In genomic region chr7:87202705-87203104, GRCh38 we compare ENCODE assay signal across 19 cellular contexts. TPM values are rescaled to one million over a fixed set of nuclear protein-coding genes. Genes with fewer than 3 reads are reported as not detected.
DNase-seq lines count a peak whose midpoint lies in the region; ATAC-seq lines count a peak whose summit lies in the region.
"Had no signal": no experiment of that assay in that cellular context is flagged by ENCODE, and none has a peak within 500 bp of the region (broad histone marks: within the 10 kb centered on the region; RNA-seq: fewer than 3 reads in every experiment).

No MANE protein-coding gene starts in this region.

- no peaks in the 10 kb centered on the region for H3K27me3 Mint-ChIP-seq in activated T-cell treated with anti-CD3 and anti-CD28 coated beads, Interleukin-2, amount 50 U/mL, for 72 hours (ENCODE audit: low read depth)
- H3K27me3 Mint-ChIP-seq in activated T-cell treated with anti-CD3 and anti-CD28 coated beads, Interleukin-2, amount 50 U/mL, for 4 hours (ENCODE audit: low read depth) = no peaks in the 10 kb centered on the region
- H3K27me3 Mint-ChIP-seq in naive thymus-derived CD8-positive, alpha-beta T cell = no peaks in the 10 kb centered on the region
- no peaks in the 10 kb centered on the region for H3K27me3 Mint-ChIP-seq in activated CD4-positive, alpha-beta memory T cell treated with anti-CD3 and anti-CD28 coated beads, Interleukin-2, amount 10 ng/mL, durations not matched to agents 7 days and 5 days

- CTCF ChIA-PET in activated CD4-positive, alpha-beta memory T cell treated with anti-CD3 and anti-CD28 coated beads, Interleukin-2, amount 10 ng/mL, durations not matched to agents 7 days and 5 days (lab: Charles Lee) = no interaction called here

- H3K4me3 Mint-ChIP-seq in activated T-cell treated with anti-CD3 and anti-CD28 coated beads, Interleukin-2, amount 50 U/mL, for 72 hours = no peak overlapping the region
- no peak overlapping the region for H3K4me3 Mint-ChIP-seq in activated T-cell treated with anti-CD3 and anti-CD28 coated beads, Interleukin-2, amount 50 U/mL, for 4 hours
- H3K4me3 Mint-ChIP-seq in naive thymus-derived CD8-positive, alpha-beta T cell = peak overlapping the region in 4 of 10 donors; percentile 33 to 50 (median 45)
- H3K4me3 Mint-ChIP-seq in activated CD4-positive, alpha-beta memory T cell treated with anti-CD3 and anti-CD28 coated beads, Interleukin-2, amount 10 ng/mL, durations not matched to agents 7 days and 5 days = no peak overlapping the region

- ATAC-seq in activated T-cell treated with anti-CD3 and anti-CD28 coated beads, Interleukin-2, amount 50 U/mL, for 72 hours (replicated peaks in 1 of 2) = no peak
- ATAC-seq in activated T-cell treated with anti-CD3 and anti-CD28 coated beads, Interleukin-2, amount 50 U/mL, for 4 hours = no peak
- peak; percentile 34 for ATAC-seq in GM21381 (IDR thresholded peaks at IDR 0.05; ENCODE audit: unreplicated experiment)
- peak; percentile 36 for ATAC-seq in HG03571 (IDR thresholded peaks at IDR 0.05; ENCODE audit: unreplicated experiment)
- ATAC-seq in naive thymus-derived CD8-positive, alpha-beta T cell = no peak
- ATAC-seq: gastroesophageal sphincter, left cardiac atrium had no signal

- H3K27ac Mint-ChIP-seq in activated T-cell treated with anti-CD3 and anti-CD28 coated beads, Interleukin-2, amount 50 U/mL, for 72 hours = peak overlapping the region; percentile 55
- peak overlapping the region in 7 of 10 donors; percentile 47 to 82 (median 61) for H3K27ac Mint-ChIP-seq in naive thymus-derived CD8-positive, alpha-beta T cell
- H3K27ac Mint-ChIP-seq in activated CD4-positive, alpha-beta memory T cell treated with anti-CD3 and anti-CD28 coated beads, Interleukin-2, amount 10 ng/mL, durations not matched to agents 7 days and 5 days = no peak overlapping the region

- no peak for DNase-seq in activated T-cell treated with anti-CD3 and anti-CD28 coated beads, Interleukin-2, amount 50 U/mL, for 72 hours
- DNase-seq in activated T-cell treated with anti-CD3 and anti-CD28 coated beads, Interleukin-2, amount 50 U/mL, for 4 hours = no peak
- DNase-seq in naive thymus-derived CD8-positive, alpha-beta T cell = no peak
- DNase-seq in islet precursor cell (no peak), NCI-H2081 treated with DMSO at 0.1 percent for 48 hours (lab: John Stamatoyannopoulos, UW) (no peak)
- DNase-seq in activated CD4-positive, alpha-beta memory T cell treated with anti-CD3 and anti-CD28 coated beads, Interleukin-2, amount 10 ng/mL, durations not matched to agents 7 days and 5 days = no peak
- DNase-seq: activated T-cell treated with anti-CD3 and anti-CD28 coated beads, Interleukin-2, amount 50 U/mL, for 48 hours; adrenal gland; C1 segment of cervical spinal cord; KBM-7; left cardiac atrium; MV-4-11; NCI-H2029 treated with DMSO at 0.1 percent for 48 hours; NCI-H510A; stimulated activated naive CD4-positive, alpha-beta T cell; thyroid gland had no signal

- POLR2A ChIA-PET in naive thymus-derived CD8-positive, alpha-beta T cell (lab: Charles Lee) = interaction anchor here (0.8 to 2.5 kb wide), 4 partner anchors 9 to 34 kb away, joined by 3 to 13 read pairs (median 8); partner anchors contain the start of gene TMEM243
- POLR2A ChIA-PET in activated CD4-positive, alpha-beta memory T cell treated with anti-CD3 and anti-CD28 coated beads, Interleukin-2, amount 10 ng/mL, durations not matched to agents 7 days and 5 days (lab: Charles Lee) = interaction anchor here (1.3 to 3.5 kb wide), 5 partner anchors 7 to 49 kb away, joined by 3 to 16 read pairs (median 9); partner anchors contain the start of gene TMEM243

- H3K9me3 Mint-ChIP-seq in activated T-cell treated with anti-CD3 and anti-CD28 coated beads, Interleukin-2, amount 50 U/mL, for 72 hours = peaks cover 15 to 26% of the 10 kb centered on the region in 2 donors
- H3K9me3 Mint-ChIP-seq in activated T-cell treated with anti-CD3 and anti-CD28 coated beads, Interleukin-2, amount 50 U/mL, for 4 hours = peaks cover 27% of the 10 kb centered on the region
- peaks cover 0 to 34% (median 17%) of the 10 kb centered on the region in 9 donors for H3K9me3 Mint-ChIP-seq in naive thymus-derived CD8-positive, alpha-beta T cell
- H3K9me3 Mint-ChIP-seq in activated CD4-positive, alpha-beta memory T cell treated with anti-CD3 and anti-CD28 coated beads, Interleukin-2, amount 10 ng/mL, durations not matched to agents 7 days and 5 days = peaks cover 38% of the 10 kb centered on the region

- peaks cover 40 to 76% of the 10 kb centered on the region in 2 donors for H3K36me3 Mint-ChIP-seq in activated T-cell treated with anti-CD3 and anti-CD28 coated beads, Interleukin-2, amount 50 U/mL, for 72 hours (ENCODE audit: insufficient read depth in 2 of 2)
- H3K36me3 Mint-ChIP-seq in activated T-cell treated with anti-CD3 and anti-CD28 coated beads, Interleukin-2, amount 50 U/mL, for 4 hours (ENCODE audit: insufficient read depth) = peaks cover 60% of the 10 kb centered on the region
- H3K36me3 Mint-ChIP-seq in naive thymus-derived CD8-positive, alpha-beta T cell = peaks cover 22 to 60% (median 57%) of the 10 kb centered on the region in 3 donors
- peaks cover 96% of the 10 kb centered on the region for H3K36me3 Mint-ChIP-seq in activated CD4-positive, alpha-beta memory T cell treated with anti-CD3 and anti-CD28 coated beads, Interleukin-2, amount 10 ng/mL, durations not matched to agents 7 days and 5 days (ENCODE audit: low read depth)

- peaks cover 52% of the 10 kb centered on the region for H3K4me1 Mint-ChIP-seq in activated T-cell treated with anti-CD3 and anti-CD28 coated beads, Interleukin-2, amount 50 U/mL, for 72 hours (ENCODE audit: low read depth)
- peaks cover 63% of the 10 kb centered on the region for H3K4me1 Mint-ChIP-seq in activated T-cell treated with anti-CD3 and anti-CD28 coated beads, Interleukin-2, amount 50 U/mL, for 4 hours (ENCODE audit: low read depth)
- H3K4me1 Mint-ChIP-seq in naive thymus-derived CD8-positive, alpha-beta T cell = peaks cover 33 to 86% (median 67%) of the 10 kb centered on the region in 4 donors
- peaks cover 25% of the 10 kb centered on the region for H3K4me1 Mint-ChIP-seq in activated CD4-positive, alpha-beta memory T cell treated with anti-CD3 and anti-CD28 coated beads, Interleukin-2, amount 10 ng/mL, durations not matched to agents 7 days and 5 days

RNA-seq across cellular contexts. Expression of gene TMEM243, which starts 16.8 kb away (rescaled TPM):
- 10 to 100 TPM; 58.6 to 65.6 TPM for total RNA-seq in activated T-cell treated with anti-CD3 and anti-CD28 coated beads, Interleukin-2, amount 50 U/mL, for 72 hours
- 10 to 100 TPM; 38.4 to 43.1 (median 39.3) TPM for total RNA-seq in activated T-cell treated with anti-CD3 and anti-CD28 coated beads, Interleukin-2, amount 50 U/mL, for 4 hours
- 100 to 1,000 TPM; 136 to 138 TPM for total RNA-seq in naive thymus-derived CD8-positive, alpha-beta T cell
- polyA plus RNA-seq in naive thymus-derived CD8-positive, alpha-beta T cell = 10 to 100 TPM; 79.3 to 89.5 (median 82.0) TPM
- total RNA-seq in activated CD4-positive, alpha-beta memory T cell treated with anti-CD3 and anti-CD28 coated beads, Interleukin-2, amount 10 ng/mL, durations not matched to agents 7 days and 5 days = 10 to 100 TPM; 42.1 to 42.5 TPM

RNA-seq across cellular contexts. Expression of gene DMTF1, which starts 50.5 kb away (rescaled TPM):
- total RNA-seq in activated T-cell treated with anti-CD3 and anti-CD28 coated beads, Interleukin-2, amount 50 U/mL, for 72 hours = 100 to 1,000 TPM in 1 of 2 donors, 10 to 100 TPM in 1; 90.0 to 103 TPM
- total RNA-seq in activated T-cell treated with anti-CD3 and anti-CD28 coated beads, Interleukin-2, amount 50 U/mL, for 4 hours = 10 to 100 TPM; 39.7 to 45.5 (median 43.7) TPM
- 100 to 1,000 TPM; 175 to 181 TPM for total RNA-seq in naive thymus-derived CD8-positive, alpha-beta T cell
- 10 to 100 TPM; 22.2 to 33.5 (median 23.2) TPM for polyA plus RNA-seq in naive thymus-derived CD8-positive, alpha-beta T cell
- total RNA-seq in activated CD4-positive, alpha-beta memory T cell treated with anti-CD3 and anti-CD28 coated beads, Interleukin-2, amount 10 ng/mL, durations not matched to agents 7 days and 5 days = 10 to 100 TPM; 95.3 to 97.8 TPM

Comparison
In these comparisons a context has a peak if more than half of its experiments do, and no peak if none do; other contexts are left out.
1. ATAC-seq: peak in GM21381 (single experiment) and HG03571 (single experiment); none in activated T-cell treated with anti-CD3 and anti-CD28 coated beads, Interleukin-2, amount 50 U/mL, for 72 hours (0 of 2), activated T-cell treated with anti-CD3 and anti-CD28 coated beads, Interleukin-2, amount 50 U/mL, for 4 hours (0 of 2) and naive thymus-derived CD8-positive, alpha-beta T cell (0 of 2).